1 cellular context compared by ENCODE assay signal in the genomic region with DNA sequence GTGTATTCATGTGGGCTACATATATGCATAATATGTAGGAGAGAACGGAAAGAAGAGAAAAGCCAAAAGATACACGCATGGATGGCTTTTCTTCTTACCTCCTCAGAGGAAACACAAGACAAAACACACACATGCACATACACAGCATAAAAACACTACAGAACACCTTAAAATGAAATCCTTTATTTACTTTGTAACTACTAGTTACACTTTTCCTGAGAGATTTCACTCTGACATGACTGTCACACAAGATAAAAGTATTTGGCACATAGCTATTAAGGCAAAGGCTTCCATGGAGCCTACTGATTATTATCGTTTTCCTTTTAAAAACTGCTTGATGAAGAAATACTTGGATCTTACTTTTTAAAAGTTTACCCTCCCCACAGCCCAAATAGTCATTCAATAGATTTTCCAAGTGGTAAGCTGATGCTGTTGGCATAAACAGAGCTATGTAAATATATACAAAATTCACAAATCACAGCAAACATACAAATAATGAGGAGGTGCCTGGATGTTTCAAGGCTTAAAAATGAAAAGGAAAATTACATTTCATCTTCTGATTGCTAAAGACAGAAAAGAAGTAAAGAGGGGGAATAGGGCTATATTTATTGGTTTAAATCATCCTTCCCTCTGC.
TF ChIP-seq lines count a peak whose summit lies in the region.

No MANE protein-coding gene starts in this region.

TF ChIP-seq in WTC11, 78 proteins besides CTCF, POLR2A, EP300 and RAD21 (continued from another document):
- TF ChIP-seq ZSCAN18 (CRISPR knock-in tag; IDR thresholded peaks at IDR 0.05) = no peak
- no peak for TF ChIP-seq TEAD4 (CRISPR knock-in tag; IDR thresholded peaks at IDR 0.05)
- TF ChIP-seq GTF2I (CRISPR knock-in tag; conservative IDR thresholded peaks at IDR 0.05) = no peak
- TF ChIP-seq CREB1 (CRISPR knock-in tag; IDR thresholded peaks at IDR 0.05) = no peak
- TF ChIP-seq, protein P1, sequence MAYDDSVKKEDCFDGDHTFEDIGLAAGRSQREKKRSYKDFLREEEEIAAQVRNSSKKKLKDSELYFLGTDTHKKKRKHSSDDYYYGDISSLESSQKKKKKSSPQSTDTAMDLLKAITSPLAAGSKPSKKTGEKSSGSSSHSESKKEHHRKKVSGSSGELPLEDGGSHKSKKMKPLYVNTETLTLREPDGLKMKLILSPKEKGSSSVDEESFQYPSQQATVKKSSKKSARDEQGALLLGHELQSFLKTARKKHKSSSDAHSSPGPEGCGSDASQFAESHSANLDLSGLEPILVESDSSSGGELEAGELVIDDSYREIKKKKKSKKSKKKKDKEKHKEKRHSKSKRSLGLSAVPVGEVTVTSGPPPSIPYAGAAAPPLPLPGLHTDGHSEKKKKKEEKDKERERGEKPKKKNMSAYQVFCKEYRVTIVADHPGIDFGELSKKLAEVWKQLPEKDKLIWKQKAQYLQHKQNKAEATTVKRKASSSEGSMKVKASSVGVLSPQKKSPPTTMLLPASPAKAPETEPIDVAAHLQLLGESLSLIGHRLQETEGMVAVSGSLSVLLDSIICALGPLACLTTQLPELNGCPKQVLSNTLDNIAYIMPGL (CRISPR knock-in tag; IDR thresholded peaks at IDR 0.05) = no peak
- no peak for TF ChIP-seq KAT7 (CRISPR knock-in tag; IDR thresholded peaks at IDR 0.05; ENCODE audit: borderline replicate concordance)
- TF ChIP-seq NFYB (CRISPR knock-in tag; conservative IDR thresholded peaks at IDR 0.05; ENCODE audit: low read depth) = no peak
- no peak for TF ChIP-seq ELF4 (CRISPR knock-in tag; IDR thresholded peaks at IDR 0.05; ENCODE audit: low read depth)
- no peak for TF ChIP-seq NR2C2 (CRISPR knock-in tag; IDR thresholded peaks at IDR 0.05)
- TF ChIP-seq MXD4 (CRISPR knock-in tag; IDR thresholded peaks at IDR 0.05; ENCODE audit: borderline replicate concordance) = no peak
- no peak for TF ChIP-seq USF2 (CRISPR knock-in tag; IDR thresholded peaks at IDR 0.05)
- no peak for TF ChIP-seq NR3C1 (CRISPR knock-in tag; conservative IDR thresholded peaks at IDR 0.05; ENCODE audit: low read depth)
TF ChIP-seq in WTC11: peak in this region for 0.
